In genomic region chr17:75515229-75515522, GRCh38 we compare ENCODE assay signal across 8 cellular contexts. TPM values are rescaled to one million over a fixed set of nuclear protein-coding genes. Genes with fewer than 3 reads are reported as not detected.
A peak's percentile ranks its signal among the peaks of the same experiment; 100 is the strongest.
DNase-seq lines count a peak whose midpoint lies in the region; ATAC-seq and TF ChIP-seq lines count a peak whose summit lies in the region.

No MANE protein-coding gene starts in this region.

- H3K9me3 ChIP-seq in BLaER1: no peaks in the 10 kb centered on the region

- no peaks in the 10 kb centered on the region for H3K27me3 ChIP-seq in BLaER1

- TF ChIP-seq CTCF in neural crest cell (conservative IDR thresholded peaks at IDR 0.05): no peak

- peak overlapping the region; percentile 91 for H3K9ac ChIP-seq in BLaER1

- H3K4me2 ChIP-seq in BLaER1: peak overlapping the region; percentile 97

- DNase-seq in Jurkat, Clone E6-1 (ENCODE audit: low read depth, low spot score): no peak
- DNase-seq in neural crest cell (ENCODE audit: low read depth, low spot score) (no peak), NK-92 (lab: John Stamatoyannopoulos, UW; ENCODE audit: unreplicated experiment) (no peak), left colon (no peak)

- peak overlapping the region; percentile 91 for H3K27ac ChIP-seq in BLaER1

- peaks cover 26% of the 10 kb centered on the region for H3K4me1 Mint-ChIP-seq in dendritic cell treated with granulocyte-macrophage colony-stimulating factor and Interleukin-4, amounts not matched to agents 40 ng/mL and 50 ng/mL, for 4 days (ENCODE audit: low read depth)
- peaks cover 37% of the 10 kb centered on the region for H3K4me1 Mint-ChIP-seq in neural crest cell

- H3K4me3 Mint-ChIP-seq in dendritic cell treated with granulocyte-macrophage colony-stimulating factor and Interleukin-4, amounts not matched to agents 40 ng/mL and 50 ng/mL, for 4 days: peak overlapping the region; percentile 83
- H3K4me3 Mint-ChIP-seq in neural crest cell: peak overlapping the region; percentile 91

- intact Hi-C loops in dendritic cell treated with granulocyte-macrophage colony-stimulating factor and Interleukin-4, amounts not matched to agents 40 ng/mL and 50 ng/mL, for 4 days (cut with micrococcal nuclease): loop anchor here (5.0 kb wide), 1 partner anchor 88 kb away; no protein-coding TSS in a partner anchor
- intact Hi-C loops in left colon (cut with DNase I, micrococcal nuclease): loop anchor here in 1 of 2 donors (5.0 kb wide), 1 partner anchor 88 kb away; no protein-coding TSS in a partner anchor

- peaks cover 40% of the 10 kb centered on the region for H3K27me3 Mint-ChIP-seq in dendritic cell treated with granulocyte-macrophage colony-stimulating factor and Interleukin-4, amounts not matched to agents 40 ng/mL and 50 ng/mL, for 4 days
- H3K27me3 Mint-ChIP-seq in neural crest cell (ENCODE audit: low read depth): no peaks in the 10 kb centered on the region

- H4K20me1 ChIP-seq in BLaER1: peaks cover 71% of the 10 kb centered on the region

- ATAC-seq in GM21360 (IDR thresholded peaks at IDR 0.05; ENCODE audit: unreplicated experiment) (no peak), HG03378 (IDR thresholded peaks at IDR 0.05; ENCODE audit: unreplicated experiment) (no peak), left colon (no peak)

- peak overlapping the region; percentile 97 for H3K4me3 ChIP-seq in BLaER1
- H3K4me3 ChIP-seq in Jurkat, Clone E6-1 (ENCODE audit: low read length): peak overlapping the region; percentile 70

- H3K36me3 ChIP-seq in BLaER1: peaks cover 51% of the 10 kb centered on the region

- no peak overlapping the region for H3K27ac Mint-ChIP-seq in dendritic cell treated with granulocyte-macrophage colony-stimulating factor and Interleukin-4, amounts not matched to agents 40 ng/mL and 50 ng/mL, for 4 days
- no peak overlapping the region for H3K27ac Mint-ChIP-seq in neural crest cell (ENCODE audit: unreplicated experiment)

- no peaks in the 10 kb centered on the region for H3K9me3 Mint-ChIP-seq in dendritic cell treated with granulocyte-macrophage colony-stimulating factor and Interleukin-4, amounts not matched to agents 40 ng/mL and 50 ng/mL, for 4 days
- H3K9me3 Mint-ChIP-seq in neural crest cell: no peaks in the 10 kb centered on the region

- peaks cover 62% of the 10 kb centered on the region for H3K4me1 ChIP-seq in BLaER1

- no peaks in the 10 kb centered on the region for H3K36me3 Mint-ChIP-seq in dendritic cell treated with granulocyte-macrophage colony-stimulating factor and Interleukin-4, amounts not matched to agents 40 ng/mL and 50 ng/mL, for 4 days (ENCODE audit: low read depth)
- peaks cover 3% of the 10 kb centered on the region for H3K36me3 Mint-ChIP-seq in neural crest cell (ENCODE audit: low read depth)

RNA-seq across cellular contexts. Expression of gene CASKIN2, which starts 0.2 kb away (rescaled TPM):
- polyA plus RNA-seq in Jurkat, Clone E6-1 (2012; ENCODE audit: insufficient read depth, insufficient read length): 11.1 TPM
- total RNA-seq in neural crest cell (42.3 and 44.5 TPM in 2 replicates), left colon (10 to 100 TPM; 28.4 to 30.6 TPM)

RNA-seq across cellular contexts. Expression of gene TSEN54, which starts 1.2 kb away (rescaled TPM):
- 77.0 TPM for polyA plus RNA-seq in Jurkat, Clone E6-1 (2012; ENCODE audit: insufficient read depth, insufficient read length)
- 48.1 and 49.0 TPM in 2 replicates for total RNA-seq in neural crest cell
- 10 to 100 TPM; 30.1 to 38.9 TPM for total RNA-seq in left colon

RNA-seq across cellular contexts. Expression of gene LLGL2, which starts 10.3 kb away (rescaled TPM):
- polyA plus RNA-seq in Jurkat, Clone E6-1 (2012; ENCODE audit: insufficient read depth, insufficient read length): not detected
- 3.4 and 4.3 TPM in 2 replicates for total RNA-seq in neural crest cell
- 100 to 1,000 TPM; 447 to 529 TPM for total RNA-seq in left colon

RNA-seq across cellular contexts. Expression of gene TMEM94, which starts 58.7 kb away (rescaled TPM):
- polyA plus RNA-seq in Jurkat, Clone E6-1 (2012; ENCODE audit: insufficient read depth, insufficient read length): 52.7 TPM
- total RNA-seq in neural crest cell: 117 and 131 TPM in 2 replicates
- total RNA-seq in left colon: 100 to 1,000 TPM in 1 of 2 donors, 10 to 100 TPM in 1; 99.9 to 123 TPM

Comparison
In these comparisons a context has a peak if more than half of its experiments do, and no peak if none do; other contexts are left out.
1. RNA of gene LLGL2, which starts 10.3 kb away (total RNA-seq): 447 to 529 TPM in left colon; 3.4 to 4.3 TPM in neural crest cell; every median in the first group is over 10 times any median in the second.